ENCODE assay signal across 7 cellular contexts in the genomic region with DNA sequence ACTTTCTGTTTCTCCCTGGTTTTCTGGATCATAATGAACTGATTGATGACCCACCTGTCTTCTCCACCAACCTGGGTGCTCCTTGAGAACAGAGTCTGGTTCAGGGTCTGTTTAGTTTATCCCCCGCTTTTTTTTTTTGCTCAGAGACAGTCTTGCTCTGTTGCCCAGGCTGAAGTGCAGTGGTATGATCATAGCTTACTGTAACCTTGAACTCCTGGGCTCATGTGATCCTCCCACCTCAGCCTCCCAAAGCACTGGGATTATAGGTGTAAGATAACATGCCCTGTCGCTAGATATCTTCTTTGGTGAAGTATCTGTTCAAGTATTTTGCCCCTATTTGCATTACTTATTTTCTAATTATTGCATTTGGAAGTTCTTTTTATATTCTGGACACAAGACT.
"Had no signal": no experiment of that assay in that cellular context is flagged by ENCODE, and none has a peak within 500 bp of the region (broad histone marks: within the 10 kb centered on the region; RNA-seq: fewer than 3 reads in every experiment).

No MANE protein-coding gene starts in this region.

- H3K4me3 Mint-ChIP-seq: GM23338, H9, IgD-negative memory B cell had no signal

- H3K4me2 ChIP-seq: GM23338 had no signal

- H2AFZ ChIP-seq: GM23338 had no signal

- ATAC-seq: GM23338 had no signal

- H3K4me3 ChIP-seq: GM23338 had no signal

- DNase-seq: H9, HCEC 1CT had no signal

- H3K27ac Mint-ChIP-seq: GM23338, H9, IgD-negative memory B cell had no signal

- FAIRE-seq: H1, H54, HTR-8/SVneo had no signal

- H3K4me1 Mint-ChIP-seq: H9, IgD-negative memory B cell had no signal
